ENCODE assay signal across 7 cellular contexts in genomic region chr7:143256325-143256724, GRCh38. TPM values are rescaled to one million over a fixed set of nuclear protein-coding genes. Genes with fewer than 3 reads are reported as not detected.
A peak's percentile ranks its signal among the peaks of the same experiment; 100 is the strongest.
DNase-seq lines count a peak whose midpoint lies in the region; ATAC-seq and TF ChIP-seq lines count a peak whose summit lies in the region.
"Had no signal": no experiment of that assay in that cellular context is flagged by ENCODE, and none has a peak within 500 bp of the region (broad histone marks: within the 10 kb centered on the region; RNA-seq: fewer than 3 reads in every experiment).

No MANE protein-coding gene starts in this region.

- ATAC-seq in HG02884 (IDR thresholded peaks at IDR 0.05; ENCODE audit: unreplicated experiment) = peak; percentile 1

- H3K4me1 ChIP-seq in endodermal cell (ENCODE audit: control insufficient read depth, insufficient read depth, low read length) = no peaks in the 10 kb centered on the region

- peaks cover 12% of the 10 kb centered on the region for H3K9me3 Mint-ChIP-seq in endodermal cell

- no peak overlapping the region for H3K4me3 Mint-ChIP-seq in endodermal cell

- no peak overlapping the region for H3K27ac ChIP-seq in endodermal cell (ENCODE audit: low read depth, low read length)

- H3K9me3 ChIP-seq in endodermal cell (ENCODE audit: control insufficient read depth, low read length) = peaks cover 11% of the 10 kb centered on the region

- no peaks in the 10 kb centered on the region for H3K4me1 Mint-ChIP-seq in endodermal cell

- peak; percentile 53 for TF ChIP-seq CTCF in endodermal cell (conservative IDR thresholded peaks at IDR 0.05)

- H3K27me3 Mint-ChIP-seq in endodermal cell (ENCODE audit: insufficient read depth) = peaks cover 5% of the 10 kb centered on the region

- 89% methylated on average over 3 of the region's 3 CpGs for WGBS in endodermal cell (ENCODE audit: insufficient coverage in 1 of 2, insufficient read length in 1 of 2), 2 experiments

- no peaks in the 10 kb centered on the region for H3K27me3 ChIP-seq in endodermal cell (ENCODE audit: control insufficient read depth, insufficient read depth, low read length, poor library complexity, severe bottlenecking)

- no peak for DNase-seq in endodermal cell
- no peak for DNase-seq in NCI-H1092 (lab: John Stamatoyannopoulos, UW)
- DNase-seq in NCI-H2227 treated with DMSO at 0.1 percent for 48 hours (lab: John Stamatoyannopoulos, UW) = no peak
- DNase-seq: effector CD4-positive, alpha-beta T cell had no signal

- no peaks in the 10 kb centered on the region for H3K36me3 ChIP-seq in endodermal cell (ENCODE audit: control insufficient read depth, insufficient read depth, low read length)

- H3K36me3 Mint-ChIP-seq in endodermal cell (ENCODE audit: low read depth) = no peaks in the 10 kb centered on the region

- H3K9ac ChIP-seq in endodermal cell (ENCODE audit: extremely low read depth, low read length, poor library complexity, severe bottlenecking) = no peak overlapping the region

- no peak overlapping the region for H3K4me3 ChIP-seq in endodermal cell (ENCODE audit: low read length)

- H3K27ac Mint-ChIP-seq in endodermal cell = no peak overlapping the region

RNA-seq across cellular contexts. Expression of gene GSTK1, which starts 6.9 kb away (rescaled TPM):
- 10 to 100 TPM; 61.1 to 75.0 TPM for total RNA-seq in endodermal cell
- 69.1 TPM for polyA plus RNA-seq in endodermal cell (2013, experiment 1 of 2)
- polyA plus RNA-seq in endodermal cell (2013, experiment 2 of 2) = 62.2 TPM

RNA-seq across cellular contexts. Expression of gene TMEM139, which starts 28.4 kb away (rescaled TPM):
- total RNA-seq in endodermal cell = 1 to 10 TPM; 1.6 to 2.3 TPM
- polyA plus RNA-seq in endodermal cell (2013, experiment 1 of 2) = 1.00 TPM
- polyA plus RNA-seq in endodermal cell (2013, experiment 2 of 2) = 0.99 TPM

RNA-seq across cellular contexts. Expression of gene CASP2, which starts 31.8 kb away (rescaled TPM):
- 10 to 100 TPM; 47.9 to 48.3 TPM for total RNA-seq in endodermal cell
- 31.1 TPM for polyA plus RNA-seq in endodermal cell (2013, experiment 1 of 2)
- 30.2 TPM for polyA plus RNA-seq in endodermal cell (2013, experiment 2 of 2)

RNA-seq across cellular contexts. Expression of gene TAS2R40, which starts 34.5 kb away (rescaled TPM):
- total RNA-seq in endodermal cell = not detected
- polyA plus RNA-seq in endodermal cell (2013, experiment 1 of 2) = not detected
- polyA plus RNA-seq in endodermal cell (2013, experiment 2 of 2) = not detected
- total RNA-seq: activated CD8-positive, alpha-beta memory T cell treated with anti-CD3 and anti-CD28 coated beads for 36 hours; liver had no signal
- polyA plus RNA-seq: liver had no signal

RNA-seq across cellular contexts. Expression of gene CLCN1, which starts 59.6 kb away (rescaled TPM):
- under 1 TPM in 1 of 2 donors, not detected in 1; 0.53 TPM for total RNA-seq in endodermal cell
- polyA plus RNA-seq in endodermal cell (2013, experiment 1 of 2) = not detected
- polyA plus RNA-seq in endodermal cell (2013, experiment 2 of 2) = 0.08 TPM
- total RNA-seq: activated CD8-positive, alpha-beta memory T cell treated with anti-CD3 and anti-CD28 coated beads for 36 hours had no signal
